In genomic region chr10:78129211-78129610, GRCh38 we compare ENCODE assay signal across 28 cellular contexts.
"Had no signal": no experiment of that assay in that cellular context is flagged by ENCODE, and none has a peak within 500 bp of the region (broad histone marks: within the 10 kb centered on the region; RNA-seq: fewer than 3 reads in every experiment).

No MANE protein-coding gene starts in this region.

- DNase-seq: occipital lobe; ovary; posterior cingulate gyrus; psoas muscle; right cardiac atrium; right lobe of liver; sigmoid colon; small intestine; stimulated activated CD4-positive, alpha-beta T cell treated with anti-CD3 and anti-CD28 coated beads, Interleukin-15, amount 100 ng/mL, for 24 hours; stimulated activated CD4-positive, alpha-beta T cell treated with anti-CD3 and anti-CD28 coated beads, Interleukin-2, amount 100 ng/mL, for 24 hours; stimulated activated CD4-positive, alpha-beta T cell treated with anti-CD3 and anti-CD28 coated beads, Interleukin-2, amount 100 ng/mL, for 48 hours; stimulated activated CD4-positive, alpha-beta T cell treated with anti-CD3 and anti-CD28 coated beads, Interleukin-4, amount 100 ng/mL, for 24 hours; stimulated activated naive B cell treated with anti-CD40 and anti-IgM and Interleukin-4, amounts not matched to agents 10 μg/mL and 1 μg/mL and 100 μg/mL, for 72 hours; stimulated activated naive CD4-positive, alpha-beta T cell treated with Interleukin-2 at 50 U/mL for 16 hours; stomach; thyroid gland; trophoblast cell; upper lobe of left lung had no signal

- H3K36me3 ChIP-seq: neural progenitor cell, ovary, right lobe of liver, sigmoid colon, stomach, thoracic aorta, thyroid gland, tibial nerve, upper lobe of left lung, vagina had no signal

- ATAC-seq: psoas muscle; right cardiac atrium; right lobe of liver; stimulated activated effector memory CD8-positive, alpha-beta T cell treated with anti-CD3 and anti-CD28 coated beads, Interleukin-12 subunit alpha, Interleukin-12 subunit beta, amount 100 ng/mL, for 72 hours; stimulated activated naive B cell treated with anti-CD40 and anti-IgM and Interleukin-4, amounts not matched to agents 10 μg/mL and 1 μg/mL and 100 μg/mL, for 72 hours had no signal

- H3K27me3 Mint-ChIP-seq: stimulated activated naive CD8-positive, alpha-beta T cell treated with anti-CD3 and anti-CD28 coated beads, Interleukin-15, Interleukin-2, amounts not matched to agents 100 ng/mL and 50 ng/mL, for 24 hours had no signal

- H3K9me3 ChIP-seq: ovary, psoas muscle, right lobe of liver, stomach, thoracic aorta, thyroid gland, upper lobe of left lung, vagina had no signal

- H3K27ac Mint-ChIP-seq: nephron; neural progenitor cell; progenitor cell of endocrine pancreas; stimulated activated effector memory CD8-positive, alpha-beta T cell treated with anti-CD3 and anti-CD28 coated beads, Interleukin-12 subunit alpha, Interleukin-12 subunit beta, amount 100 ng/mL, for 72 hours; stimulated activated naive B cell treated with anti-CD40 and anti-IgM and Interleukin-4, amounts not matched to agents 10 μg/mL and 1 μg/mL and 100 μg/mL, for 72 hours; stimulated activated naive CD8-positive, alpha-beta T cell treated with anti-CD3 and anti-CD28 coated beads, Interleukin-15, Interleukin-2, amounts not matched to agents 100 ng/mL and 50 ng/mL, for 24 hours had no signal

- H3K4me1 ChIP-seq: neural progenitor cell, parathyroid adenoma, psoas muscle, right lobe of liver, sigmoid colon, stomach, thyroid gland, tibial nerve, upper lobe of left lung, vagina had no signal

- FAIRE-seq: small intestine, urothelium cell line had no signal

- H3K27ac ChIP-seq: neural progenitor cell, ovary, parathyroid adenoma, psoas muscle, right lobe of liver, sigmoid colon, stomach, thoracic aorta, thyroid gland, tibial nerve, upper lobe of left lung, vagina had no signal

- H3K9me3 Mint-ChIP-seq: stimulated activated effector memory CD8-positive, alpha-beta T cell treated with anti-CD3 and anti-CD28 coated beads, Interleukin-12 subunit alpha, Interleukin-12 subunit beta, amount 100 ng/mL, for 72 hours; stimulated activated naive CD8-positive, alpha-beta T cell treated with anti-CD3 and anti-CD28 coated beads, Interleukin-15, Interleukin-2, amounts not matched to agents 100 ng/mL and 50 ng/mL, for 24 hours had no signal

- H3K9ac ChIP-seq: neural progenitor cell, parathyroid adenoma had no signal

- H3K4me1 Mint-ChIP-seq: stimulated activated effector memory CD8-positive, alpha-beta T cell treated with anti-CD3 and anti-CD28 coated beads, Interleukin-12 subunit alpha, Interleukin-12 subunit beta, amount 100 ng/mL, for 72 hours; stimulated activated naive B cell treated with anti-CD40 and anti-IgM and Interleukin-4, amounts not matched to agents 10 μg/mL and 1 μg/mL and 100 μg/mL, for 72 hours had no signal

- H3K4me3 Mint-ChIP-seq: nephron; neural progenitor cell; stimulated activated effector memory CD8-positive, alpha-beta T cell treated with anti-CD3 and anti-CD28 coated beads, Interleukin-12 subunit alpha, Interleukin-12 subunit beta, amount 100 ng/mL, for 72 hours; stimulated activated naive B cell treated with anti-CD40 and anti-IgM and Interleukin-4, amounts not matched to agents 10 μg/mL and 1 μg/mL and 100 μg/mL, for 72 hours; stimulated activated naive CD8-positive, alpha-beta T cell treated with anti-CD3 and anti-CD28 coated beads, Interleukin-15, Interleukin-2, amounts not matched to agents 100 ng/mL and 50 ng/mL, for 24 hours had no signal

- H3K36me3 Mint-ChIP-seq: neural progenitor cell; stimulated activated effector memory CD8-positive, alpha-beta T cell treated with anti-CD3 and anti-CD28 coated beads, Interleukin-12 subunit alpha, Interleukin-12 subunit beta, amount 100 ng/mL, for 72 hours; stimulated activated naive B cell treated with anti-CD40 and anti-IgM and Interleukin-4, amounts not matched to agents 10 μg/mL and 1 μg/mL and 100 μg/mL, for 72 hours had no signal

- H3K4me3 ChIP-seq: neural progenitor cell, ovary, psoas muscle, right lobe of liver, sigmoid colon, stomach, thoracic aorta, thyroid gland, tibial nerve, upper lobe of left lung, vagina had no signal

- H3K4me2 ChIP-seq: neural progenitor cell had no signal
